8 cellular contexts compared by ENCODE assay signal in the genomic region with DNA sequence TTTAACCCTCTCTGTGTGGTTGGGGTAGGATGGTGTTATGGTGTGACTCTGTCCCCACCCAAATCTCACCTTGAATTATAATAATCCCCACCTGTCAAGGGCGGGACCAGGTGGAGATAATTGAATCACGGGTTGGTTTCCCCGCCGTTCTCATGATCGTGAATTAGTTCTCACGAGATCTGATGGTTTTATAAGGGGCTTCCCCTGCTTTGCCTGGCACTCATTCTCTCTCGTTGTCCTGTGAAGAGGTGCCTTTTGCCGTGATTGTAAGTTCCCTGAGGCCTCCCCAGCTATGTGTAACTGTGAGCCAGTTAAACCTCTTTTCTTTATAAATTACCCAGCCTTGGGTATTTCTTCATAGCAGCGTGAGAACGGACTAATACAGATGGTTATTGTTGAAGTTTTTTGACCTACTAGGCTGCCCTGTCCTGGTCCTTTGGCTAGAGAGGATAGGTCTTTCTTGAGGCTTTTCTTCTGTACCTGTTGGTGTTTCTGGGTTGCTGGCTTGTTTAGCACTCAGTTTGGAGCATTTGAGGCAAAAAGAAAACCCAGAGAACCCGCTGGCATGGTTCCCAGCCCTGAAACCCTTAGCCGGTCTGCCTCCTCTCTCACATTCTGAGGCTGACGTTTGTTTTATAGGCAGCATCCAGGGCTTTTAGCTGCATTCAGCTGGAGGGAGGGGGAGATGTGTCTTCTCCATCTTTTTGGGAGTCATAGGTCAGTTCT.
A peak's percentile ranks its signal among the peaks of the same experiment; 100 is the strongest.
DNase-seq lines count a peak whose midpoint lies in the region; ATAC-seq and TF ChIP-seq lines count a peak whose summit lies in the region.

No MANE protein-coding gene starts in this region.

- no peaks in the 10 kb centered on the region for H3K27me3 Mint-ChIP-seq in activated naive CD8-positive, alpha-beta T cell treated with anti-CD3 and anti-CD28 coated beads, Interleukin-2, amount 10 ng/mL, durations not matched to agents 7 days and 5 days
- no peaks in the 10 kb centered on the region for H3K27me3 Mint-ChIP-seq in natural killer cell (ENCODE audit: low read depth in 2 of 2)

- ATAC-seq in HG02981 (IDR thresholded peaks at IDR 0.05; ENCODE audit: unreplicated experiment) (peak; percentile 0), natural killer cell (peak in 1 of 3 donors; percentile 17), GM19395 (IDR thresholded peaks at IDR 0.05; ENCODE audit: unreplicated experiment) (no peak)
- ATAC-seq in activated naive CD8-positive, alpha-beta T cell treated with anti-CD3 and anti-CD28 coated beads, Interleukin-2, amount 10 ng/mL, durations not matched to agents 7 days and 5 days (ENCODE audit: low read depth), result no peak

- H3K4me3 Mint-ChIP-seq in activated naive CD8-positive, alpha-beta T cell treated with anti-CD3 and anti-CD28 coated beads, Interleukin-2, amount 10 ng/mL, durations not matched to agents 7 days and 5 days, result peak overlapping the region; percentile 68
- peak overlapping the region; percentile 89 for H3K4me3 Mint-ChIP-seq in natural killer cell

- POLR2A ChIA-PET in activated naive CD8-positive, alpha-beta T cell treated with anti-CD3 and anti-CD28 coated beads, Interleukin-2, amount 10 ng/mL, durations not matched to agents 7 days and 5 days (lab: Charles Lee), result interaction anchor here (0.6 to 1.1 kb wide), 3 partner anchors 10 to 269 kb away, joined by 3 to 4 read pairs (median 3); no protein-coding TSS in a partner anchor

- peak; percentile 81 for DNase-seq in DMS79 treated with DMSO at 0.1 percent for 48 hours (lab: John Stamatoyannopoulos, UW)
- no peak for DNase-seq in activated naive CD8-positive, alpha-beta T cell treated with anti-CD3 and anti-CD28 coated beads, Interleukin-2, amount 10 ng/mL, durations not matched to agents 7 days and 5 days
- DNase-seq in natural killer cell, result no peak
- DNase-seq in erythroblast (lab: John Stamatoyannopoulos, UW), result no peak
- no peak for DNase-seq in HAP-1 (ENCODE audit: low spot score in 2 of 2)
- DNase-seq in AG08396 (ENCODE audit: low spot score), result no peak

- H3K27me3 ChIP-seq in HAP-1 (ENCODE audit: low read depth), result no peaks in the 10 kb centered on the region

- H3K36me3 ChIP-seq in HAP-1 (replicated peaks), result no peaks in the 10 kb centered on the region

- TF ChIP-seq CTCF in natural killer cell (IDR thresholded peaks at IDR 0.05), result no peak

- peaks cover 1% of the 10 kb centered on the region for H3K9me3 Mint-ChIP-seq in activated naive CD8-positive, alpha-beta T cell treated with anti-CD3 and anti-CD28 coated beads, Interleukin-2, amount 10 ng/mL, durations not matched to agents 7 days and 5 days
- H3K9me3 Mint-ChIP-seq in natural killer cell, result no peaks in the 10 kb centered on the region

- in situ Hi-C loops in HAP-1 (cut with MboI; ENCODE audit: low sequenced_read_pairs), result no loop called here

- intact Hi-C loops in natural killer cell (cut with micrococcal nuclease), result no loop called here

- no peak overlapping the region for H3K4me3 ChIP-seq in HAP-1

- TF ChIP-seq POLR2A in erythroblast (IDR thresholded peaks at IDR 0.05; ENCODE audit: low read length), result no peak

- peak overlapping the region; percentile 89 for H3K27ac Mint-ChIP-seq in activated naive CD8-positive, alpha-beta T cell treated with anti-CD3 and anti-CD28 coated beads, Interleukin-2, amount 10 ng/mL, durations not matched to agents 7 days and 5 days
- H3K27ac Mint-ChIP-seq in natural killer cell, result peak overlapping the region; percentile 89

- peaks cover 85% of the 10 kb centered on the region for H3K4me1 Mint-ChIP-seq in activated naive CD8-positive, alpha-beta T cell treated with anti-CD3 and anti-CD28 coated beads, Interleukin-2, amount 10 ng/mL, durations not matched to agents 7 days and 5 days
- H3K4me1 Mint-ChIP-seq in natural killer cell, result peaks cover 93 to 97% of the 10 kb centered on the region in 2 donors

- H3K4me1 ChIP-seq in HAP-1, result no peaks in the 10 kb centered on the region

- no peaks in the 10 kb centered on the region for H3K9me3 ChIP-seq in HAP-1

- H3K36me3 Mint-ChIP-seq in activated naive CD8-positive, alpha-beta T cell treated with anti-CD3 and anti-CD28 coated beads, Interleukin-2, amount 10 ng/mL, durations not matched to agents 7 days and 5 days, result peaks cover 37% of the 10 kb centered on the region
- H3K36me3 Mint-ChIP-seq in natural killer cell, result no peaks in the 10 kb centered on the region
